Comparison of ENCODE assay signal across 22 cellular contexts in the genomic region with DNA sequence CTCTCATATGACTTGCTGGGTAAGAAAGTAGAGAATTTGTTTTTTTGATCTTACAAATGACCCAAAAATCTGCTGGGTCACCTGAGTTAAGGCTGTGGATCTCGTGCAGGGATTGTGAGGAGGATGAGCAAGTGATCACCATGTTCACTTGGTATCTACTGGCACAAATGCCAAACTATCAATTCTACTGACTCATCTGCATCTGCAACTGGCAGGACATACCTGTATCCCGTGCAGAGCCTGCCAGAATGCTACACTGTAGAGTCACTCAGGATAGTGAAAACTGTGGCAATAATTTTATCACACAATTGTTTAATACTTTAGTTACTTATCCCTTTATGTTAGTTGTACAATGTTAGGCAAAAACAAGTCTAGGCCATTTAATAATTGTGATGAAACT.
DNase-seq lines count a peak whose midpoint lies in the region; ATAC-seq and TF ChIP-seq lines count a peak whose summit lies in the region.
"Had no signal": no experiment of that assay in that cellular context is flagged by ENCODE, and none has a peak within 500 bp of the region (broad histone marks: within the 10 kb centered on the region; RNA-seq: fewer than 3 reads in every experiment).

No MANE protein-coding gene starts in this region.

- dilution Hi-C loops in mammary epithelial cell (cut with HindIII; ENCODE audit: low sequenced_read_pairs): no loop called here

- intact Hi-C loops in mammary epithelial cell (cut with micrococcal nuclease): no loop called here
- intact Hi-C loops in MCF 10A (cut with micrococcal nuclease): no loop called here
- intact Hi-C loops in gastrocnemius medialis (cut with DNase I; ENCODE audit: low total_unique reads): no loop called here

- no peak overlapping the region for H3K9ac ChIP-seq in mammary epithelial cell (ENCODE audit: insufficient read depth, low read length)
- H3K9ac ChIP-seq: BLaER1 had no signal

- POLR2A ChIA-PET in MCF 10A (lab: Yijun Ruan, JAX): interaction anchor here (1.2 to 1.3 kb wide), 2 partner anchors 9 to 12 kb away, joined by 3 to 4 read pairs; no protein-coding TSS in a partner anchor

- H3K27ac Mint-ChIP-seq in MCF 10A (ENCODE audit: low read depth, unreplicated experiment) (no peak overlapping the region), HFFc6 (no peak overlapping the region)
- H3K27ac Mint-ChIP-seq: B cell; CD4-positive, CD25-positive, alpha-beta regulatory T cell; CD8-positive, alpha-beta T cell; GM23338 had no signal

- TF ChIP-seq CTCF in mammary epithelial cell (conservative IDR thresholded peaks at IDR 0.05 in 1 of 2, IDR thresholded peaks at IDR 0.05 in 1 of 2; ENCODE audit: extremely low read depth in 1 of 2, insufficient read depth in 1 of 2, low read depth in 1 of 2, low read length in 2 of 2) (no peak), MCF 10A (IDR thresholded peaks at IDR 0.05; ENCODE audit: unreplicated experiment) (no peak), foreskin keratinocyte (conservative IDR thresholded peaks at IDR 0.05) (no peak), gastrocnemius medialis (IDR thresholded peaks at IDR 0.05 in 4 of 5, conservative IDR thresholded peaks at IDR 0.05 in 1 of 5) (no peak), HFFc6 (IDR thresholded peaks at IDR 0.05) (no peak)

- TF ChIP-seq POLR2A in gastrocnemius medialis (IDR thresholded peaks at IDR 0.05): no peak

- H3K27ac ChIP-seq in mammary epithelial cell (ENCODE audit: insufficient read depth, low read depth, low read length): no peak overlapping the region
- no peak overlapping the region for H3K27ac ChIP-seq in foreskin keratinocyte
- H3K27ac ChIP-seq in gastrocnemius medialis: peak overlapping the region in 1 of 4 donors; percentile 56
- H3K27ac ChIP-seq: 22Rv1, BLaER1, C4-2B had no signal

- H3K4me1 Mint-ChIP-seq in MCF 10A (ENCODE audit: insufficient read depth, unreplicated experiment) (peaks cover 24% of the 10 kb centered on the region), HFFc6 (ENCODE audit: low read depth) (peaks cover 9% of the 10 kb centered on the region; the same call in 1 of the 2 replicates)

- H3K4me3 ChIP-seq in mammary epithelial cell (replicated peaks in 1 of 3; ENCODE audit: insufficient read depth in 1 of 3, low read depth in 2 of 3, low read length in 3 of 3): no peak overlapping the region
- H3K4me3 ChIP-seq in gastrocnemius medialis: no peak overlapping the region
- H3K4me3 ChIP-seq: BLaER1, GM12878, GM23338 had no signal

- H3K36me3 Mint-ChIP-seq in MCF 10A (ENCODE audit: insufficient read depth, unreplicated experiment) (peaks cover 11% of the 10 kb centered on the region), HFFc6 (ENCODE audit: low read depth) (no peaks in the 10 kb centered on the region)

- H3K9me3 Mint-ChIP-seq in MCF 10A (ENCODE audit: unreplicated experiment) (no peaks in the 10 kb centered on the region), HFFc6 (no peaks in the 10 kb centered on the region)
- H3K9me3 Mint-ChIP-seq: CD4-positive, CD25-positive, alpha-beta regulatory T cell; CD8-positive, alpha-beta T cell; GM23338; H9 had no signal

- ATAC-seq in foreskin keratinocyte (peak; percentile 89), gastrocnemius medialis (peak; percentile 60 to 94)
- ATAC-seq: CD8-positive, alpha-beta T cell; GM12878; GM23338; HCT116 had no signal

- H3K4me1 ChIP-seq in mammary epithelial cell (ENCODE audit: insufficient read depth, low read length): peaks cover 16% of the 10 kb centered on the region
- peaks cover 23% of the 10 kb centered on the region for H3K4me1 ChIP-seq in foreskin keratinocyte
- peaks cover 10 to 18% of the 10 kb centered on the region in 2 donors for H3K4me1 ChIP-seq in gastrocnemius medialis

- H3K36me3 ChIP-seq in mammary epithelial cell (ENCODE audit: insufficient read depth, low read length) (no peaks in the 10 kb centered on the region), gastrocnemius medialis (no peaks in the 10 kb centered on the region)
- H3K36me3 ChIP-seq: BLaER1 had no signal

- H2AFZ ChIP-seq in mammary epithelial cell (ENCODE audit: low read depth, low read length): no peak overlapping the region
- H2AFZ ChIP-seq: GM23338 had no signal

- H4K20me1 ChIP-seq in mammary epithelial cell (ENCODE audit: insufficient read depth, low read length): no peaks in the 10 kb centered on the region

- in situ Hi-C loops in mammary epithelial cell (cut with MboI; ENCODE audit: low sequenced_read_pairs in 2 of 2) (no loop called here), gastrocnemius medialis (cut with MboI; ENCODE audit: low sequenced_read_pairs in 4 of 4) (no loop called here)

- H3K27me3 Mint-ChIP-seq in MCF 10A (ENCODE audit: insufficient read depth, unreplicated experiment) (no peaks in the 10 kb centered on the region), HFFc6 (ENCODE audit: insufficient read depth) (no peaks in the 10 kb centered on the region; the same call in 1 of the 2 replicates)
- H3K27me3 Mint-ChIP-seq: B cell; CD4-positive, CD25-positive, alpha-beta regulatory T cell had no signal

- no peak overlapping the region for H3K4me3 Mint-ChIP-seq in MCF 10A (ENCODE audit: unreplicated experiment)
- no peak overlapping the region for H3K4me3 Mint-ChIP-seq in HFFc6
- H3K4me3 Mint-ChIP-seq: B cell; CD4-positive, CD25-positive, alpha-beta regulatory T cell; CD8-positive, alpha-beta T cell; GM23338; H9 had no signal

- BruUV-seq in mammary epithelial cell (replicated peaks; lab: Mats Ljungman, UMichigan) (no TSS peak), MCF 10A (replicated peaks; lab: Mats Ljungman, UMichigan) (no TSS peak)

- H3K4me2 ChIP-seq in mammary epithelial cell (ENCODE audit: insufficient read depth, low read depth, low read length): no peak overlapping the region
- H3K4me2 ChIP-seq: BLaER1, GM23338 had no signal

- CTCF ChIA-PET in mammary epithelial cell (lab: Charles Lee; ENCODE audit: low non-redundant PET) (no interaction called here), MCF 10A (lab: Yijun Ruan, JAX) (interaction anchor here (0.6 kb wide), 1 partner anchor 21 kb away, joined by 6 read pairs; no protein-coding TSS in a partner anchor)

- H3K9me3 ChIP-seq in mammary epithelial cell (replicated peaks; ENCODE audit: insufficient read depth, low read length): no peaks in the 10 kb centered on the region
- no peaks in the 10 kb centered on the region for H3K9me3 ChIP-seq in gastrocnemius medialis
- H3K9me3 ChIP-seq: BLaER1, Caco-2 had no signal

- DNase-seq in mammary epithelial cell: peak; percentile 21
- DNase-seq in MCF 10A (ENCODE audit: unreplicated experiment): no peak
- peak in 1 of 2 donors; percentile 35 for DNase-seq in foreskin keratinocyte
- peak in 1 of 2 donors; percentile 31 for DNase-seq in gastrocnemius medialis
- no peak for DNase-seq in SW 1271 (lab: John Stamatoyannopoulos, UW)
- DNase-seq in activated gamma-delta T cell treated with Interleukin-2 at 50 U/mL for 16 hours: no peak
- DNase-seq in HFFc6: no peak
- DNase-seq: Caco-2; CD4-positive, CD25-positive, alpha-beta regulatory T cell; CD8-positive, alpha-beta T cell; DMS 273 treated with DMSO at 0.1 percent for 48 hours; DMS79; EL; GDM1; H9 had no signal

- H3K79me2 ChIP-seq in mammary epithelial cell (ENCODE audit: insufficient read depth, low read length): peaks cover 87% of the 10 kb centered on the region

- no peaks in the 10 kb centered on the region for H3K27me3 ChIP-seq in mammary epithelial cell (ENCODE audit: insufficient read depth, low read length)
- no peaks in the 10 kb centered on the region for H3K27me3 ChIP-seq in foreskin keratinocyte
- H3K27me3 ChIP-seq in gastrocnemius medialis: no peaks in the 10 kb centered on the region
- H3K27me3 ChIP-seq: BLaER1 had no signal

- WGBS in mammary epithelial cell (ENCODE audit: low coverage, missing lambda C conversion rate): 84% methylated on average over 2 of the region's 2 CpGs
